ENCODE assay signal across 16 cellular contexts in the genomic region with DNA sequence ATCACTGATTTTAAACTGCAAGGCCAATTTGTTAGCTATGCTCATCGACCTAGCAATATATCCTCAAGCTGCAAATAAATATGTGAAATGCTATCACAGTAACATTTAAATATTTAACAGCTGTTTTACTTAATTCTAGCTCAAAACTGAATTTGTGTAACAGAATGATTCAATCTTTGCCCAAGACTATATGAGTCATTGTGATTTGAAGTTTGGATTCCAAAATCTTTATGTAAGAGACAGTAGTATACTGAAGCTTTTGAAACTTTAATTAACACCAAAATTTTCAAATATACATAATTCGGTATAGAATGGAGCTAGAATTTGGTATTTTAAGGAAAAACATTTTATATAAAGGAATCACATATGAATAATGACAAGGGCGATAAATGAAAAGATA.
"Had no signal": no experiment of that assay in that cellular context is flagged by ENCODE, and none has a peak within 500 bp of the region (broad histone marks: within the 10 kb centered on the region; RNA-seq: fewer than 3 reads in every experiment).

No MANE protein-coding gene starts in this region.

- H3K27ac ChIP-seq: cardiac muscle cell, heart left ventricle, right atrium auricular region had no signal

- H3K4me3 ChIP-seq: cardiac muscle cell, heart left ventricle, right atrium auricular region had no signal

- H3K36me3 ChIP-seq: cardiac muscle cell, heart left ventricle, right atrium auricular region had no signal

- H3K4me1 ChIP-seq: heart left ventricle, right atrium auricular region had no signal

- DNase-seq: activated CD4-positive, alpha-beta T cell treated with anti-CD3 and anti-CD28 coated beads, Interleukin-2, amount 50 U/mL, for 48 hours; activated CD4-positive, CD25-positive, alpha-beta regulatory T cell treated with anti-CD3 and anti-CD28 coated beads, Interleukin-2, amount 50 U/mL, for 72 hours; activated gamma-delta T cell; activated T-cell treated with anti-CD3 and anti-CD28 coated beads, Interleukin-2, amount 50 U/mL, for 4 hours; aorta; effector CD4-positive, alpha-beta T cell; foreskin melanocyte; heart left ventricle; islet precursor cell; natural killer cell; small intestine; substantia nigra had no signal

- ATAC-seq: activated T-cell treated with anti-CD3 and anti-CD28 coated beads, Interleukin-2, amount 50 U/mL, for 4 hours; heart left ventricle; left lobe of liver; natural killer cell; stimulated activated memory B cell treated with anti-CD40 and anti-IgM and Interleukin-4, amounts not matched to agents 10 μg/mL and 1 μg/mL and 100 μg/mL, for 72 hours had no signal

- H3K9me3 ChIP-seq: heart left ventricle, right atrium auricular region had no signal

- H3K27me3 ChIP-seq: cardiac muscle cell, heart left ventricle, right atrium auricular region had no signal
